ENCODE assay signal across 1 cellular context in genomic region chr13:29993196-29993595, GRCh38.
TF ChIP-seq lines count a peak whose summit lies in the region.

No MANE protein-coding gene starts in this region.

TF ChIP-seq in HEK293T, 16 proteins besides CTCF, POLR2A, EP300 and RAD21:
- no peak for TF ChIP-seq BHLHE40 (IDR thresholded peaks at IDR 0.05; ENCODE audit: borderline replicate concordance)
- no peak for TF ChIP-seq CTBP1 (IDR thresholded peaks at IDR 0.05; ENCODE audit: borderline replicate concordance)
